In genomic region chr6:67591910-67592309, GRCh38 we compare ENCODE assay signal across 28 cellular contexts.
"Had no signal": no experiment of that assay in that cellular context is flagged by ENCODE, and none has a peak within 500 bp of the region (broad histone marks: within the 10 kb centered on the region; RNA-seq: fewer than 3 reads in every experiment).

No MANE protein-coding gene starts in this region.

- H3K27ac ChIP-seq: brain microvascular endothelial cell, coronary artery, dorsolateral prefrontal cortex, WERI-Rb-1 had no signal

- H3K27me3 ChIP-seq: brain microvascular endothelial cell, dorsolateral prefrontal cortex had no signal

- H3K4me1 Mint-ChIP-seq: activated B cell treated with CpG ODN at 0.5 μM for 24 hours; activated naive CD4-positive, alpha-beta T cell treated with anti-CD3 and anti-CD28 coated beads, Interleukin-2, amount 50 U/mL, for 24 hours; activated naive CD8-positive, alpha-beta T cell treated with anti-CD3 and anti-CD28 coated beads, Interleukin-2, amount 10 ng/mL, durations not matched to agents 7 days and 5 days; central memory CD8-positive, alpha-beta T cell; endodermal cell; T-helper 17 cell had no signal

- H3K36me3 ChIP-seq: brain microvascular endothelial cell, WERI-Rb-1 had no signal

- H3K4me3 Mint-ChIP-seq: activated B cell treated with CpG ODN at 0.5 μM for 24 hours; activated CD8-positive, alpha-beta T cell treated with anti-CD3 and anti-CD28 coated beads for 36 hours; activated naive CD4-positive, alpha-beta T cell treated with anti-CD3 and anti-CD28 coated beads for 36 hours; activated naive CD4-positive, alpha-beta T cell treated with anti-CD3 and anti-CD28 coated beads, Interleukin-2, amount 50 U/mL, for 24 hours; activated naive CD8-positive, alpha-beta T cell treated with anti-CD3 and anti-CD28 coated beads, Interleukin-2, amount 10 ng/mL, durations not matched to agents 7 days and 5 days; activated T-cell treated with anti-CD3 and anti-CD28 coated beads, Interleukin-2, amount 50 U/mL, for 4 hours; activated T-helper 1 cell treated with anti-CD3 and anti-CD28 coated beads, Interleukin-12 subunit alpha, Interleukin-12 subunit beta, Interleukin-2, Interleukin-4 antibody, amounts not matched to agents 30 ng/mL and 10 ng/mL and 1 ng/mL, durations not matched to agents 14 hours and 24 hours and 36 hours; central memory CD8-positive, alpha-beta T cell; dendritic cell treated with granulocyte-macrophage colony-stimulating factor and Interleukin-4, amounts not matched to agents 40 ng/mL and 50 ng/mL, for 4 days; endodermal cell; T-helper 17 cell; T-helper 2 cell treated with Interferon-gamma antibody and Interleukin-4, amounts not matched to agents 5 μg/mL and 100 μg/mL, for 36 hours had no signal

- H3K27me3 Mint-ChIP-seq: activated B cell treated with CpG ODN at 0.5 μM for 24 hours; activated CD8-positive, alpha-beta T cell treated with anti-CD3 and anti-CD28 coated beads for 36 hours; activated naive CD4-positive, alpha-beta T cell treated with anti-CD3 and anti-CD28 coated beads, Interleukin-2, amount 50 U/mL, for 24 hours; activated naive CD8-positive, alpha-beta T cell treated with anti-CD3 and anti-CD28 coated beads, Interleukin-2, amount 10 ng/mL, durations not matched to agents 7 days and 5 days; central memory CD8-positive, alpha-beta T cell; dendritic cell treated with granulocyte-macrophage colony-stimulating factor and Interleukin-4, amounts not matched to agents 40 ng/mL and 50 ng/mL, for 4 days; T-helper 17 cell had no signal

- DNase-seq: activated B cell treated with CpG ODN at 0.5 μM for 24 hours; activated CD4-positive, alpha-beta T cell treated with anti-CD3 and anti-CD28 coated beads for 48 hours; activated CD4-positive, alpha-beta T cell treated with anti-CD3 and anti-CD28 coated beads, Interleukin-2, amount 50 U/mL, for 1 hour; activated CD4-positive, alpha-beta T cell treated with anti-CD3 and anti-CD28 coated beads, Interleukin-2, amount 50 U/mL, for 48 hours; activated CD8-positive, alpha-beta memory T cell treated with anti-CD3 and anti-CD28 coated beads for 24 hours; activated CD8-positive, alpha-beta T cell treated with anti-CD3 and anti-CD28 coated beads for 36 hours; activated effector memory CD4-positive, alpha-beta T cell treated with anti-CD3 and anti-CD28 coated beads, Interleukin-2, amount 50 U/mL, for 16 hours; activated naive CD4-positive, alpha-beta T cell treated with anti-CD3 and anti-CD28 coated beads for 36 hours; activated naive CD8-positive, alpha-beta T cell treated with anti-CD3 and anti-CD28 coated beads, Interleukin-2, amount 10 ng/mL, durations not matched to agents 7 days and 5 days; activated T-cell treated with anti-CD3 and anti-CD28 coated beads, Interleukin-2, amount 50 U/mL, for 4 hours; brain microvascular endothelial cell; dorsolateral prefrontal cortex; effector memory CD4-positive, alpha-beta T cell; endodermal cell; foreskin fibroblast; head of caudate nucleus; T-helper 17 cell; T1000; WERI-Rb-1 had no signal

- H3K36me3 Mint-ChIP-seq: activated naive CD4-positive, alpha-beta T cell treated with anti-CD3 and anti-CD28 coated beads, Interleukin-2, amount 50 U/mL, for 24 hours; activated naive CD8-positive, alpha-beta T cell treated with anti-CD3 and anti-CD28 coated beads, Interleukin-2, amount 10 ng/mL, durations not matched to agents 7 days and 5 days had no signal

- H3K4me3 ChIP-seq: coronary artery, dorsolateral prefrontal cortex had no signal

- H3K27ac Mint-ChIP-seq: activated B cell treated with CpG ODN at 0.5 μM for 24 hours; activated CD8-positive, alpha-beta T cell treated with anti-CD3 and anti-CD28 coated beads for 36 hours; activated naive CD4-positive, alpha-beta T cell treated with anti-CD3 and anti-CD28 coated beads for 36 hours; activated naive CD4-positive, alpha-beta T cell treated with anti-CD3 and anti-CD28 coated beads, Interleukin-2, amount 50 U/mL, for 24 hours; activated naive CD8-positive, alpha-beta T cell treated with anti-CD3 and anti-CD28 coated beads, Interleukin-2, amount 10 ng/mL, durations not matched to agents 7 days and 5 days; activated T-helper 1 cell treated with anti-CD3 and anti-CD28 coated beads, Interleukin-12 subunit alpha, Interleukin-12 subunit beta, Interleukin-2, Interleukin-4 antibody, amounts not matched to agents 30 ng/mL and 10 ng/mL and 1 ng/mL, durations not matched to agents 14 hours and 24 hours and 36 hours; activated T-helper 2 cell treated with anti-CD3 and anti-CD28 coated beads, Interferon-gamma antibody, Interleukin-2, Interleukin-4, amounts not matched to agents 10 μg/mL and 5 μg/mL and 100 μg/mL, durations not matched to agents 14 hours and 24 hours and 36 hours; dendritic cell treated with granulocyte-macrophage colony-stimulating factor and Interleukin-4, amounts not matched to agents 40 ng/mL and 50 ng/mL, for 4 days; endodermal cell; T-helper 17 cell; T-helper 2 cell treated with Interferon-gamma antibody and Interleukin-4, amounts not matched to agents 5 μg/mL and 100 μg/mL, for 36 hours had no signal

- ATAC-seq: activated CD4-positive, CD25-positive, alpha-beta regulatory T cell treated with anti-CD3 and anti-CD28 coated beads, Interleukin-2, amount 50 U/mL, for 24 hours; activated CD8-positive, alpha-beta T cell treated with anti-CD3 and anti-CD28 coated beads for 36 hours; activated T-cell treated with anti-CD3 and anti-CD28 coated beads, Interleukin-2, amount 50 U/mL, for 4 hours; esophagus mucosa; T-helper 17 cell had no signal

- H3K9me3 Mint-ChIP-seq: activated B cell treated with CpG ODN at 0.5 μM for 24 hours; activated T-helper 1 cell treated with anti-CD3 and anti-CD28 coated beads, Interleukin-12 subunit alpha, Interleukin-12 subunit beta, Interleukin-2, Interleukin-4 antibody, amounts not matched to agents 30 ng/mL and 10 ng/mL and 1 ng/mL, durations not matched to agents 14 hours and 24 hours and 36 hours had no signal
